1 cellular context compared by ENCODE assay signal in the genomic region with DNA sequence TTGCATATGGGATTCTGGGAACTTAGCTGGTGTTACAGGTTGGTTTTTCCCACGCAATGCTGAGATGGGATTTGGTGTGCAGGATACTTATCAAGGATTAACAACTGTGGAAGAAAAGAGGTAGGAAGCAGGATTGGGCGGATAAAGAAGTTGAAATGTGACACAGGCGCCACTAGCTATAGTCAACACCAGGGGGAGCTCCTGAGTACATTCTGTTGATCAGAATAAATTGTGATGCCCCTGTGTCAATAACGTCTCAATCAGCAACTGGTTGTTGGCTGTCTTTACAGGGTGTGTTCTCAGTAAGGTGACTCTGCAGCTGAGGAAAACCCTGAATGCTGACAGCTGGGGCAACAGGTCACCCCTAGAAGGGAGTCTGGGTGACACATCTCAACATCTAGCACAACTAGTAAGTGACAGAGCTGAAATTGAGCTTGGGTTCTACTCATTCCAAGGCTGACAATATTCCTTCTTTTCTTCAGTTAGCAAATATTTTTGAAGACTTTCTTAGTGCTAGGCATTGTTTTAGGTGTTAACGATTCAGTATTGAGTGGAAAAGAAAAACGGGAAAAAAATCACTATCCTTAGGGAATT.
TF ChIP-seq lines count a peak whose summit lies in the region.

No MANE protein-coding gene starts in this region.

TF ChIP-seq in GM12878, 131 proteins besides CTCF, POLR2A, EP300 and RAD21 (continued from another document):
- peak; percentile 32; the same call in 1 of the 2 replicates for TF ChIP-seq CBX5 (IDR thresholded peaks at IDR 0.05; ENCODE audit: low read depth)
